ENCODE assay signal across 1 cellular context in the genomic region with DNA sequence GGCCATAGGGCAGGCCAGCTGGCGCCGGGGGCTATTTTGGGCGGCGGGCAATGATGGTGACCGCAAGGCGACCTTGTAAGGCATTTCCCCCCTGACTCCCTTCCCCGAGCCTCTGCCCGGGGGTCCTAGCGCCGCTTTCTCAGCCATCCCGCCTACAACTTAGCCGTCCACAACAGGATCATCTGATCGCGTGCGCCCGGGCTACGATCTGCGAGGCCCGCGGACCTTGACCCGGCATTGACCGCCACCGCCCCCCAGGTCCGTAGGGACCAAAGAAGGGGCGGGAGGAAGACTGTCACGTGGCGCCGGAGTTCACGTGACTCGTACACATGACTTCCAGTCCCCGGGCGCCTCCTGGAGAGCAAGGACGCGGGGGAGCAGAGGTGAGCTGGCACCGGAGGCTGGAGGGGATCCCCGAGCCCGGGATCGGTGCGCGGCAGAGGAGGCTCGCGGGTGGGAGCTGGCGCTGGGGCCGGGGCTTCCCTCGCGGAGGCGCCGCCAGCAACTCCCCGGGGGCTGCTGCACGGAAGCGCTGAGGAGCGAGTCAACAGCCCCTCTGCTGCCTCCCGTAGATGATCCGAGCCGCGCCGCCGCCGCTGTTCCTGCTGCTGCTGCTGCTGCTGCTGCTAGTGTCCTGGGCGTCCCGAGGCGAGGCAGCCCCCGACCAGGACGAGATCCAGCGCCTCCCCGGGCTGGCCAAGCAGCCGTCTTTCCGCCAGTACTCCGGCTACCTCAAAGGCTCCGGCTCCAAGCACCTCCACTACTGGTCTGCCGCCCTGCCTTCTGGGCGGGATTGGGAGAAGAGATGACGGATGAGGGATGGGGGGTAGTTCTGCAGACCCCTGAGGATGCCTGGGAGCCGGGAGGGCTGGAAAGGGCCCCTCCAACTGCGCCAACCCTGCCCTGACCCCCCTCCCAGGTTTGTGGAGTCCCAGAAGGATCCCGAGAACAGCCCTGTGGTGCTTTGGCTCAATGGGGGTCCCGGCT.
TF ChIP-seq lines count a peak whose summit lies in the region.

A gene (plus strand): TSS at position 339 of the 987 bp plus-strand sequence. CDS start 234 bp downstream, at position 573.
A gene with protein sequence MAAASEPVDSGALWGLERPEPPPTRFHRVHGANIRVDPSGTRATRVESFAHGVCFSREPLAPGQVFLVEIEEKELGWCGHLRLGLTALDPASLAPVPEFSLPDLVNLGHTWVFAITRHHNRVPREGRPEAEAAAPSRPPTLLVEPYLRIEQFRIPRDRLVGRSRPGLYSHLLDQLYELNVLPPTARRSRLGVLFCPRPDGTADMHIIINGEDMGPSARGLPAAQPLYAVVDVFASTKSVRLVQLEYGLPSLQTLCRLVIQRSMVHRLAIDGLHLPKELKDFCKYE (minus strand): TSS at position 212 of the 987 bp plus-strand sequence. CDS start 217 bp downstream, outside the sequence.

TF ChIP-seq in HepG2, 621 proteins besides CTCF, POLR2A, EP300 and RAD21 (continued from another document and continues in another):
- TF ChIP-seq, protein P1, sequence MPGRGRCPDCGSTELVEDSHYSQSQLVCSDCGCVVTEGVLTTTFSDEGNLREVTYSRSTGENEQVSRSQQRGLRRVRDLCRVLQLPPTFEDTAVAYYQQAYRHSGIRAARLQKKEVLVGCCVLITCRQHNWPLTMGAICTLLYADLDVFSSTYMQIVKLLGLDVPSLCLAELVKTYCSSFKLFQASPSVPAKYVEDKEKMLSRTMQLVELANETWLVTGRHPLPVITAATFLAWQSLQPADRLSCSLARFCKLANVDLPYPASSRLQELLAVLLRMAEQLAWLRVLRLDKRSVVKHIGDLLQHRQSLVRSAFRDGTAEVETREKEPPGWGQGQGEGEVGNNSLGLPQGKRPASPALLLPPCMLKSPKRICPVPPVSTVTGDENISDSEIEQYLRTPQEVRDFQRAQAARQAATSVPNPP (CRISPR knock-in tag; IDR thresholded peaks at IDR 0.05) = peak; percentile 99
- peak; percentile 99 for TF ChIP-seq ZBTB38 (CRISPR knock-in tag; IDR thresholded peaks at IDR 0.05)
- peak; percentile 97 for TF ChIP-seq ETV6 (CRISPR knock-in tag; conservative IDR thresholded peaks at IDR 0.05)
- TF ChIP-seq, protein P2, sequence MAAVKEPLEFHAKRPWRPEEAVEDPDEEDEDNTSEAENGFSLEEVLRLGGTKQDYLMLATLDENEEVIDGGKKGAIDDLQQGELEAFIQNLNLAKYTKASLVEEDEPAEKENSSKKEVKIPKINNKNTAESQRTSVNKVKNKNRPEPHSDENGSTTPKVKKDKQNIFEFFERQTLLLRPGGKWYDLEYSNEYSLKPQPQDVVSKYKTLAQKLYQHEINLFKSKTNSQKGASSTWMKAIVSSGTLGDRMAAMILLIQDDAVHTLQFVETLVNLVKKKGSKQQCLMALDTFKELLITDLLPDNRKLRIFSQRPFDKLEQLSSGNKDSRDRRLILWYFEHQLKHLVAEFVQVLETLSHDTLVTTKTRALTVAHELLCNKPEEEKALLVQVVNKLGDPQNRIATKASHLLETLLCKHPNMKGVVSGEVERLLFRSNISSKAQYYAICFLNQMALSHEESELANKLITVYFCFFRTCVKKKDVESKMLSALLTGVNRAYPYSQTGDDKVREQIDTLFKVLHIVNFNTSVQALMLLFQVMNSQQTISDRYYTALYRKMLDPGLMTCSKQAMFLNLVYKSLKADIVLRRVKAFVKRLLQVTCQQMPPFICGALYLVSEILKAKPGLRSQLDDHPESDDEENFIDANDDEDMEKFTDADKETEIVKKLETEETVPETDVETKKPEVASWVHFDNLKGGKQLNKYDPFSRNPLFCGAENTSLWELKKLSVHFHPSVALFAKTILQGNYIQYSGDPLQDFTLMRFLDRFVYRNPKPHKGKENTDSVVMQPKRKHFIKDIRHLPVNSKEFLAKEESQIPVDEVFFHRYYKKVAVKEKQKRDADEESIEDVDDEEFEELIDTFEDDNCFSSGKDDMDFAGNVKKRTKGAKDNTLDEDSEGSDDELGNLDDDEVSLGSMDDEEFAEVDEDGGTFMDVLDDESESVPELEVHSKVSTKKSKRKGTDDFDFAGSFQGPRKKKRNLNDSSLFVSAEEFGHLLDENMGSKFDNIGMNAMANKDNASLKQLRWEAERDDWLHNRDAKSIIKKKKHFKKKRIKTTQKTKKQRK (IDR thresholded peaks at IDR 0.05; ENCODE audit: low read length) = no peak
- TF ChIP-seq THYN1 (CRISPR knock-in tag; IDR thresholded peaks at IDR 0.05; ENCODE audit: borderline replicate concordance, low read depth) = peak; percentile 97; the same call in 1 of the 2 replicates
- peak; percentile 99 for TF ChIP-seq ZMAT3 (CRISPR knock-in tag; conservative IDR thresholded peaks at IDR 0.05)
- TF ChIP-seq ZNF484 (CRISPR knock-in tag; IDR thresholded peaks at IDR 0.05; ENCODE audit: borderline replicate concordance, low read depth) = 0 out of 2 replicates have a peak, but pooled peaks have one; percentile 51
- TF ChIP-seq ZNF782 (CRISPR knock-in tag; IDR thresholded peaks at IDR 0.05; ENCODE audit: borderline replicate concordance) = peak; percentile 98
- TF ChIP-seq REL (CRISPR knock-in tag; conservative IDR thresholded peaks at IDR 0.05) = peak; percentile 98
- peak; percentile 87 for TF ChIP-seq TEAD3 (CRISPR knock-in tag; optimal IDR thresholded peaks at IDR 0.05; ENCODE audit: borderline replicate concordance)
- TF ChIP-seq ZBTB42 (CRISPR knock-in tag; IDR thresholded peaks at IDR 0.05) = peak; percentile 86
- TF ChIP-seq ZNF160 (CRISPR knock-in tag; IDR thresholded peaks at IDR 0.05) = peak; percentile 97
- TF ChIP-seq, protein P3, sequence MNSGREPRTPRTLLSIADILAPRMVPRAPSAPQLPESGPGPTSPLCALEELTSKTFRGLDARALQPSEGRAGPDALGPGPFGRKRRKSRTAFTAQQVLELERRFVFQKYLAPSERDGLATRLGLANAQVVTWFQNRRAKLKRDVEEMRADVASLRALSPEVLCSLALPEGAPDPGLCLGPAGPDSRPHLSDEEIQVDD (CRISPR knock-in tag; IDR thresholded peaks at IDR 0.05; ENCODE audit: borderline replicate concordance) = peak; percentile 95
- TF ChIP-seq, protein P4, sequence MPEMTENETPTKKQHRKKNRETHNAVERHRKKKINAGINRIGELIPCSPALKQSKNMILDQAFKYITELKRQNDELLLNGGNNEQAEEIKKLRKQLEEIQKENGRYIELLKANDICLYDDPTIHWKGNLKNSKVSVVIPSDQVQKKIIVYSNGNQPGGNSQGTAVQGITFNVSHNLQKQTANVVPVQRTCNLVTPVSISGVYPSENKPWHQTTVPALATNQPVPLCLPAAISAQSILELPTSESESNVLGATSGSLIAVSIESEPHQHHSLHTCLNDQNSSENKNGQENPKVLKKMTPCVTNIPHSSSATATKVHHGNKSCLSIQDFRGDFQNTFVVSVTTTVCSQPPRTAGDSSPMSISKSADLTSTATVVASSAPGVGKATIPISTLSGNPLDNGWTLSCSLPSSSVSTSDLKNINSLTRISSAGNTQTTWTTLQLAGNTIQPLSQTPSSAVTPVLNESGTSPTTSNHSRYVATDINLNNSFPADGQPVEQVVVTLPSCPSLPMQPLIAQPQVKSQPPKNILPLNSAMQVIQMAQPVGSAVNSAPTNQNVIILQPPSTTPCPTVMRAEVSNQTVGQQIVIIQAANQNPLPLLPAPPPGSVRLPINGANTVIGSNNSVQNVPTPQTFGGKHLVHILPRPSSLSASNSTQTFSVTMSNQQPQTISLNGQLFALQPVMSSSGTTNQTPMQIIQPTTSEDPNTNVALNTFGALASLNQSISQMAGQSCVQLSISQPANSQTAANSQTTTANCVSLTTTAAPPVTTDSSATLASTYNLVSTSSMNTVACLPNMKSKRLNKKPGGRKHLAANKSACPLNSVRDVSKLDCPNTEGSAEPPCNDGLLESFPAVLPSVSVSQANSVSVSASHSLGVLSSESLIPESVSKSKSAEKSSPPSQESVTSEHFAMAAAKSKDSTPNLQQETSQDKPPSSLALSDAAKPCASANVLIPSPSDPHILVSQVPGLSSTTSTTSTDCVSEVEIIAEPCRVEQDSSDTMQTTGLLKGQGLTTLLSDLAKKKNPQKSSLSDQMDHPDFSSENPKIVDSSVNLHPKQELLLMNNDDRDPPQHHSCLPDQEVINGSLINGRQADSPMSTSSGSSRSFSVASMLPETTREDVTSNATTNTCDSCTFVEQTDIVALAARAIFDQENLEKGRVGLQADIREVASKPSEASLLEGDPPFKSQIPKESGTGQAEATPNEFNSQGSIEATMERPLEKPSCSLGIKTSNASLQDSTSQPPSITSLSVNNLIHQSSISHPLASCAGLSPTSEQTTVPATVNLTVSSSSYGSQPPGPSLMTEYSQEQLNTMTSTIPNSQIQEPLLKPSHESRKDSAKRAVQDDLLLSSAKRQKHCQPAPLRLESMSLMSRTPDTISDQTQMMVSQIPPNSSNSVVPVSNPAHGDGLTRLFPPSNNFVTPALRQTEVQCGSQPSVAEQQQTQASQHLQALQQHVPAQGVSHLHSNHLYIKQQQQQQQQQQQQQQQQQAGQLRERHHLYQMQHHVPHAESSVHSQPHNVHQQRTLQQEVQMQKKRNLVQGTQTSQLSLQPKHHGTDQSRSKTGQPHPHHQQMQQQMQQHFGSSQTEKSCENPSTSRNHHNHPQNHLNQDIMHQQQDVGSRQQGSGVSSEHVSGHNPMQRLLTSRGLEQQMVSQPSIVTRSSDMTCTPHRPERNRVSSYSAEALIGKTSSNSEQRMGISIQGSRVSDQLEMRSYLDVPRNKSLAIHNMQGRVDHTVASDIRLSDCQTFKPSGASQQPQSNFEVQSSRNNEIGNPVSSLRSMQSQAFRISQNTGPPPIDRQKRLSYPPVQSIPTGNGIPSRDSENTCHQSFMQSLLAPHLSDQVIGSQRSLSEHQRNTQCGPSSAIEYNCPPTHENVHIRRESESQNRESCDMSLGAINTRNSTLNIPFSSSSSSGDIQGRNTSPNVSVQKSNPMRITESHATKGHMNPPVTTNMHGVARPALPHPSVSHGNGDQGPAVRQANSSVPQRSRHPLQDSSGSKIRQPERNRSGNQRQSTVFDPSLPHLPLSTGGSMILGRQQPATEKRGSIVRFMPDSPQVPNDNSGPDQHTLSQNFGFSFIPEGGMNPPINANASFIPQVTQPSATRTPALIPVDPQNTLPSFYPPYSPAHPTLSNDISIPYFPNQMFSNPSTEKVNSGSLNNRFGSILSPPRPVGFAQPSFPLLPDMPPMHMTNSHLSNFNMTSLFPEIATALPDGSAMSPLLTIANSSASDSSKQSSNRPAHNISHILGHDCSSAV (CRISPR knock-in tag; IDR thresholded peaks at IDR 0.05; ENCODE audit: borderline replicate concordance) = 0 out of 2 replicates have a peak, but pooled peaks have one; percentile 5
- peak; percentile 90 for TF ChIP-seq RBM22 (optimal IDR thresholded peaks at IDR 0.05; ENCODE audit: low read length)
- TF ChIP-seq ZC3H4 (CRISPR knock-in tag; IDR thresholded peaks at IDR 0.05; ENCODE audit: borderline replicate concordance) = peak; percentile 75; the same call in 1 of the 2 replicates
- peak; percentile 80 for TF ChIP-seq NR2F2 (IDR thresholded peaks at IDR 0.05; ENCODE audit: borderline replicate concordance, low read depth)
- peak; percentile 59; the same call in 1 of the 2 replicates for TF ChIP-seq ZNF234 (CRISPR knock-in tag; conservative IDR thresholded peaks at IDR 0.05)
- TF ChIP-seq CBFB (CRISPR knock-in tag; IDR thresholded peaks at IDR 0.05) = peak; percentile 99
- peak; percentile 99 for TF ChIP-seq CCDC6 (CRISPR knock-in tag; IDR thresholded peaks at IDR 0.05)
- peak; percentile 99 for TF ChIP-seq KLF11 (CRISPR knock-in tag; IDR thresholded peaks at IDR 0.05)
- TF ChIP-seq GABPA (IDR thresholded peaks at IDR 0.05; ENCODE audit: low read depth, low read length) = no peak
- TF ChIP-seq GABPA (CRISPR knock-in tag; IDR thresholded peaks at IDR 0.05; ENCODE audit: low read depth) = peak; percentile 70
- TF ChIP-seq, protein P5, sequence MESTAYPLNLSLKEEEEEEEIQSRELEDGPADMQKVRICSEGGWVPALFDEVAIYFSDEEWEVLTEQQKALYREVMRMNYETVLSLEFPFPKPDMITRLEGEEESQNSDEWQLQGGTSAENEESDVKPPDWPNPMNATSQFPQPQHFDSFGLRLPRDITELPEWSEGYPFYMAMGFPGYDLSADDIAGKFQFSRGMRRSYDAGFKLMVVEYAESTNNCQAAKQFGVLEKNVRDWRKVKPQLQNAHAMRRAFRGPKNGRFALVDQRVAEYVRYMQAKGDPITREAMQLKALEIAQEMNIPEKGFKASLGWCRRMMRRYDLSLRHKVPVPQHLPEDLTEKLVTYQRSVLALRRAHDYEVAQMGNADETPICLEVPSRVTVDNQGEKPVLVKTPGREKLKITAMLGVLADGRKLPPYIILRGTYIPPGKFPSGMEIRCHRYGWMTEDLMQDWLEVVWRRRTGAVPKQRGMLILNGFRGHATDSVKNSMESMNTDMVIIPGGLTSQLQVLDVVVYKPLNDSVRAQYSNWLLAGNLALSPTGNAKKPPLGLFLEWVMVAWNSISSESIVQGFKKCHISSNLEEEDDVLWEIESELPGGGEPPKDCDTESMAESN (CRISPR knock-in tag; conservative IDR thresholded peaks at IDR 0.05) = peak; percentile 100
- TF ChIP-seq, protein P6, sequence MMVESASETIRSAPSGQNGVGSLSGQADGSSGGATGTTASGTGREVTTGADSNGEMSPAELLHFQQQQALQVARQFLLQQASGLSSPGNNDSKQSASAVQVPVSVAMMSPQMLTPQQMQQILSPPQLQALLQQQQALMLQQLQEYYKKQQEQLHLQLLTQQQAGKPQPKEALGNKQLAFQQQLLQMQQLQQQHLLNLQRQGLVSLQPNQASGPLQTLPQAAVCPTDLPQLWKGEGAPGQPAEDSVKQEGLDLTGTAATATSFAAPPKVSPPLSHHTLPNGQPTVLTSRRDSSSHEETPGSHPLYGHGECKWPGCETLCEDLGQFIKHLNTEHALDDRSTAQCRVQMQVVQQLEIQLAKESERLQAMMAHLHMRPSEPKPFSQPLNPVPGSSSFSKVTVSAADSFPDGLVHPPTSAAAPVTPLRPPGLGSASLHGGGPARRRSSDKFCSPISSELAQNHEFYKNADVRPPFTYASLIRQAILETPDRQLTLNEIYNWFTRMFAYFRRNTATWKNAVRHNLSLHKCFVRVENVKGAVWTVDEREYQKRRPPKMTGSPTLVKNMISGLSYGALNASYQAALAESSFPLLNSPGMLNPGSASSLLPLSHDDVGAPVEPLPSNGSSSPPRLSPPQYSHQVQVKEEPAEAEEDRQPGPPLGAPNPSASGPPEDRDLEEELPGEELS (CRISPR knock-in tag; IDR thresholded peaks at IDR 0.05) = peak; percentile 92
- TF ChIP-seq, protein P7, sequence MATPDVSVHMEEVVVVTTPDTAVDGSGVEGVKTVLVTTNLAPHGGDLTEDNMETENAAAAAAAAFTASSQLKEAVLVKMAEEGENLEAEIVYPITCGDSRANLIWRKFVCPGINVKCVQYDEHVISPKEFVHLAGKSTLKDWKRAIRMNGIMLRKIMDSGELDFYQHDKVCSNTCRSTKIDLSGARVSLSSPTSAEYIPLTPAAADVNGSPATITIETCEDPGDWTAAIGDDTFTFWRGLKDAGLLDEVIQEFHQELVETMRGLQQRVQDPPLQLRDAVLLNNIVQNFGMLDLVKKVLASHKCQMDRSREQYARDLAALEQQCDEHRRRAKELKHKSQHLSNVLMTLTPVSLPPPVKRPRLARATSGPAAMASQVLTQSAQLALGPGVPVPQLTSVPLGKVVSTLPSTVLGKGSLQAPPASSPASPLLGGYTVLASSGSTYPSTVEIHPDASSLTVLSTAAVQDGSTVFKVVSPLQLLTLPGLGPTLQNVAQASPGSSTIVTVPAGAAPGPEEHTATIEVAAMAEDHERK (CRISPR knock-in tag; IDR thresholded peaks at IDR 0.05; ENCODE audit: low read depth) = peak; percentile 58
- TF ChIP-seq ZNF350 (CRISPR knock-in tag; IDR thresholded peaks at IDR 0.05; ENCODE audit: borderline replicate concordance, low read depth) = peak; percentile 99
- peak; percentile 96 for TF ChIP-seq KMT2B (CRISPR knock-in tag; IDR thresholded peaks at IDR 0.05)
- peak; percentile 36 for TF ChIP-seq CHCHD3 (CRISPR knock-in tag; IDR thresholded peaks at IDR 0.05)
- TF ChIP-seq SP5 (CRISPR knock-in tag; IDR thresholded peaks at IDR 0.05; ENCODE audit: borderline replicate concordance, low read depth) = peak; percentile 99
- peak; percentile 27; the same call in 1 of the 2 replicates for TF ChIP-seq GPN1 (CRISPR knock-in tag; IDR thresholded peaks at IDR 0.05; ENCODE audit: borderline replicate concordance)
